24 cellular contexts compared by ENCODE assay signal in genomic region chr3:55673764-55674163, GRCh38.
A peak's percentile ranks its signal among the peaks of the same experiment; 100 is the strongest.
DNase-seq lines count a peak whose midpoint lies in the region; ATAC-seq and TF ChIP-seq lines count a peak whose summit lies in the region.
"Had no signal": no experiment of that assay in that cellular context is flagged by ENCODE, and none has a peak within 500 bp of the region (broad histone marks: within the 10 kb centered on the region; RNA-seq: fewer than 3 reads in every experiment).

No MANE protein-coding gene starts in this region.

- H3K9me3 Mint-ChIP-seq in WTC11 = no peaks in the 10 kb centered on the region

- POLR2A ChIA-PET in WTC11 (lab: Charles Lee) = no interaction called here

- H3K36me3 ChIP-seq in transverse colon = no peaks in the 10 kb centered on the region

- H3K27ac Mint-ChIP-seq in WTC11 (no peak overlapping the region), T-helper 17 cell (no peak overlapping the region)
- H3K27ac Mint-ChIP-seq: IgD-negative memory B cell had no signal

- no peak overlapping the region for H3K4me3 ChIP-seq in transverse colon

- TF ChIP-seq CTCF in WTC11 (IDR thresholded peaks at IDR 0.05) (no peak), transverse colon (IDR thresholded peaks at IDR 0.05) (no peak)

- peaks cover 7% of the 10 kb centered on the region; the same call in 1 of the 2 replicates for H3K4me1 Mint-ChIP-seq in WTC11
- H3K4me1 Mint-ChIP-seq in T-helper 17 cell = no peaks in the 10 kb centered on the region

- DNase-seq in NCI-H82 (lab: John Stamatoyannopoulos, UW) (peak; percentile 8), NCI-H82 treated with DMSO at 0.1 percent for 48 hours (lab: John Stamatoyannopoulos, UW; ENCODE audit: unreplicated experiment) (no peak), WTC11 (ENCODE audit: low spot score) (no peak), left colon (peak in 1 of 2 donors; percentile 51), transverse colon (peak; percentile 58), T-helper 17 cell (no peak)
- no peak for DNase-seq in activated T-cell treated with anti-CD3 and anti-CD28 coated beads, Interleukin-2, amount 50 U/mL, for 1 hour
- DNase-seq: DMS53, GOT3, HCEC 1CT, NCI-H1092, NCI-H1417 treated with DMSO at 0.1 percent for 48 hours, NCI-H1694 treated with DMSO at 0.1 percent for 48 hours, NCI-H2081 treated with DMSO at 0.1 percent for 48 hours, NCI-H2171, NCI-H226, NCI-H510A, NCI-H69, PC-3, SHP77 had no signal

- CTCF ChIA-PET in WTC11 (lab: Charles Lee) = interaction anchor here (0.9 to 1.7 kb wide), 2 partner anchors 64 to 189 kb away, joined by 3 to 4 read pairs; no protein-coding TSS in a partner anchor

- in situ Hi-C loops in transverse colon (cut with MboI; ENCODE audit: low pct_ligation_motif_present in 1 of 4, low pct_unique_long_range_greater_than_20kb in 1 of 4, low sequenced_read_pairs in 3 of 4) = no loop called here

- H3K27me3 Mint-ChIP-seq in WTC11 (ENCODE audit: low read depth) (no peaks in the 10 kb centered on the region; the same call in 1 of the 2 replicates), T-helper 17 cell (no peaks in the 10 kb centered on the region)
- H3K27me3 Mint-ChIP-seq: IgD-negative memory B cell had no signal

- peaks cover 0 to 9% (median 3%) of the 10 kb centered on the region in 4 donors for H3K4me1 ChIP-seq in transverse colon

- ATAC-seq in WTC11 = peak; percentile 51
- ATAC-seq in left colon = peak; percentile 96
- ATAC-seq in GM21717 (IDR thresholded peaks at IDR 0.05; ENCODE audit: unreplicated experiment) = no peak
- no peak for ATAC-seq in T-helper 17 cell
- ATAC-seq: PC-3 had no signal

- TF ChIP-seq EP300 in transverse colon (IDR thresholded peaks at IDR 0.05; ENCODE audit: low read depth) = no peak

- 44 to 55% methylated on average over 1 to 6 of the region's 6 CpGs for WGBS in transverse colon (ENCODE audit: low coverage in 1 of 2), 2 donors

- no peak for TF ChIP-seq POLR2A in transverse colon (IDR thresholded peaks at IDR 0.05)

- H3K27ac ChIP-seq in transverse colon = peak overlapping the region in 2 of 4 donors; percentile 51 to 52
- H3K27ac ChIP-seq: 22Rv1, RWPE1 had no signal

- intact Hi-C loops in left colon (cut with DNase I, micrococcal nuclease) = no loop called here
- intact Hi-C loops in transverse colon (cut with DNase I; ENCODE audit: low total_unique reads) = no loop called here

- H3K4me3 Mint-ChIP-seq in WTC11 (no peak overlapping the region), T-helper 17 cell (no peak overlapping the region)
- H3K4me3 Mint-ChIP-seq: IgD-negative memory B cell had no signal

- H3K27me3 ChIP-seq in transverse colon = no peaks in the 10 kb centered on the region

- no peaks in the 10 kb centered on the region for H3K9me3 ChIP-seq in transverse colon
- H3K9me3 ChIP-seq in T-helper 17 cell (ENCODE audit: control insufficient read depth, low read length, poor library complexity, severe bottlenecking) = no peaks in the 10 kb centered on the region

- H3K36me3 Mint-ChIP-seq in WTC11 = no peaks in the 10 kb centered on the region
- no peaks in the 10 kb centered on the region for H3K36me3 Mint-ChIP-seq in T-helper 17 cell (ENCODE audit: low read depth)
- H3K36me3 Mint-ChIP-seq: IgD-negative memory B cell had no signal

TF ChIP-seq in WTC11, 78 proteins besides CTCF, POLR2A, EP300 and RAD21:
- TF ChIP-seq, protein P1, sequence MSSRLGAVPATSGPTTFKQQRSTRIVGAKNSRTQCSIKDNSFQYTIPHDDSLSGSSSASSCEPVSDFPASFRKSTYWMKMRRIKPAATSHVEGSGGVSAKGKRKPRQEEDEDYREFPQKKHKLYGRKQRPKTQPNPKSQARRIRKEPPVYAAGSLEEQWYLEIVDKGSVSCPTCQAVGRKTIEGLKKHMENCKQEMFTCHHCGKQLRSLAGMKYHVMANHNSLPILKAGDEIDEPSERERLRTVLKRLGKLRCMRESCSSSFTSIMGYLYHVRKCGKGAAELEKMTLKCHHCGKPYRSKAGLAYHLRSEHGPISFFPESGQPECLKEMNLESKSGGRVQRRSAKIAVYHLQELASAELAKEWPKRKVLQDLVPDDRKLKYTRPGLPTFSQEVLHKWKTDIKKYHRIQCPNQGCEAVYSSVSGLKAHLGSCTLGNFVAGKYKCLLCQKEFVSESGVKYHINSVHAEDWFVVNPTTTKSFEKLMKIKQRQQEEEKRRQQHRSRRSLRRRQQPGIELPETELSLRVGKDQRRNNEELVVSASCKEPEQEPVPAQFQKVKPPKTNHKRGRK (CRISPR knock-in tag; IDR thresholded peaks at IDR 0.05; ENCODE audit: borderline replicate concordance) = no peak
- TF ChIP-seq TP53 (CRISPR knock-in tag; IDR thresholded peaks at IDR 0.05) = no peak
- TF ChIP-seq PRDM15 (CRISPR knock-in tag; IDR thresholded peaks at IDR 0.05) = no peak
- TF ChIP-seq EMX1 (CRISPR knock-in tag; IDR thresholded peaks at IDR 0.05) = no peak
- TF ChIP-seq MYBL2 (CRISPR knock-in tag; IDR thresholded peaks at IDR 0.05) = no peak
- no peak for TF ChIP-seq MLX (CRISPR knock-in tag; IDR thresholded peaks at IDR 0.05)
- no peak for TF ChIP-seq ZNF317 (CRISPR knock-in tag; IDR thresholded peaks at IDR 0.05; ENCODE audit: borderline replicate concordance, low read depth)
- TF ChIP-seq SOX15 (CRISPR knock-in tag; IDR thresholded peaks at IDR 0.05) = no peak
- no peak for TF ChIP-seq ZBTB21 (CRISPR knock-in tag; IDR thresholded peaks at IDR 0.05; ENCODE audit: borderline replicate concordance)
- TF ChIP-seq NR1H2 (CRISPR knock-in tag; IDR thresholded peaks at IDR 0.05) = no peak
- TF ChIP-seq IRF2 (CRISPR knock-in tag; IDR thresholded peaks at IDR 0.05; ENCODE audit: borderline replicate concordance, low read depth) = no peak
- TF ChIP-seq FOXK1 (CRISPR knock-in tag; IDR thresholded peaks at IDR 0.05) = no peak
- TF ChIP-seq NFATC4 (CRISPR knock-in tag; IDR thresholded peaks at IDR 0.05) = no peak
- TF ChIP-seq MAX (CRISPR knock-in tag; IDR thresholded peaks at IDR 0.05) = no peak
TF ChIP-seq in WTC11: peak in this region for 0.

Comparison
In these comparisons a context has a peak if more than half of its experiments do, and no peak if none do; other contexts are left out.
1. DNase-seq: peak in NCI-H82 (single experiment) and transverse colon (single experiment); none in NCI-H82 treated with DMSO at 0.1 percent for 48 hours (single experiment), WTC11 (single experiment), T-helper 17 cell (0 of 3) and activated T-cell treated with anti-CD3 and anti-CD28 coated beads, Interleukin-2, amount 50 U/mL, for 1 hour (single experiment).
2. ATAC-seq: peak in WTC11 (single experiment) and left colon (single experiment); none in GM21717 (single experiment) and T-helper 17 cell (single experiment).